18 cellular contexts compared by ENCODE assay signal in genomic region chr11:120719348-120719747, GRCh38.
DNase-seq lines count a peak whose midpoint lies in the region; ATAC-seq and TF ChIP-seq lines count a peak whose summit lies in the region.
"Had no signal": no experiment of that assay in that cellular context is flagged by ENCODE, and none has a peak within 500 bp of the region (broad histone marks: within the 10 kb centered on the region; RNA-seq: fewer than 3 reads in every experiment).

No MANE protein-coding gene starts in this region.

- H3K27me3 ChIP-seq in RWPE2 (ENCODE audit: insufficient read depth, poor library complexity, severe bottlenecking) (peaks cover 2% of the 10 kb centered on the region), foreskin keratinocyte (peaks cover 52% of the 10 kb centered on the region), neural cell (ENCODE audit: insufficient read depth, low read depth, low read length) (no peaks in the 10 kb centered on the region), body of pancreas (no peaks in the 10 kb centered on the region)

- no peak overlapping the region for H3K27ac ChIP-seq in RWPE2 (ENCODE audit: poor library complexity, severe bottlenecking)
- no peak overlapping the region for H3K27ac ChIP-seq in foreskin keratinocyte
- H3K27ac ChIP-seq in neural cell (ENCODE audit: low read length) = no peak overlapping the region
- no peak overlapping the region for H3K27ac ChIP-seq in body of pancreas

- H2AFZ ChIP-seq in neural cell (ENCODE audit: low read depth, low read length) = no peak overlapping the region

- H3K4me1 ChIP-seq in RWPE2 (ENCODE audit: insufficient read depth, poor library complexity, severe bottlenecking) = no peaks in the 10 kb centered on the region
- no peaks in the 10 kb centered on the region for H3K4me1 ChIP-seq in foreskin keratinocyte
- H3K4me1 ChIP-seq in body of pancreas = no peaks in the 10 kb centered on the region

- TF ChIP-seq EP300 in neural cell (conservative IDR thresholded peaks at IDR 0.05; ENCODE audit: poor library complexity, severe bottlenecking) = no peak

- DNase-seq in GM04503 (ENCODE audit: low read depth) = peak; percentile 3
- DNase-seq in RWPE2 (ENCODE audit: low spot score) = no peak
- DNase-seq in foreskin keratinocyte = peak in 1 of 2 donors; percentile 31
- DNase-seq in body of pancreas = no peak
- no peak for DNase-seq in Right ventricle myocardium superior
- no peak for DNase-seq in activated CD4-positive, alpha-beta T cell treated with anti-CD3 and anti-CD28 coated beads, Interleukin-2, amount 50 U/mL, for 1 hour
- DNase-seq: Calu3; CD4-positive, CD25-positive, alpha-beta regulatory T cell; Karpas-422; NCI-H1417; NCI-H2081; NCI-H345; NCI-H748 treated with DMSO at 0.1 percent for 48 hours had no signal

- no peak for TF ChIP-seq RAD21 in neural cell (conservative IDR thresholded peaks at IDR 0.05)

- no peaks in the 10 kb centered on the region for H3K9me2 ChIP-seq in neural cell (ENCODE audit: insufficient read depth, low read length)

- peak overlapping the region; percentile 15 for H3K9ac ChIP-seq in neural cell (ENCODE audit: low read length)

- intact Hi-C loops in body of pancreas (cut with DNase I) = no loop called here
- intact Hi-C loops in Right ventricle myocardium superior (cut with DNase I) = no loop called here

- ATAC-seq in RWPE2 (ENCODE audit: low read depth) (peak; percentile 19; the same call in 1 of the 3 replicates), foreskin keratinocyte (peak; percentile 52), body of pancreas (no peak), Right ventricle myocardium superior (ENCODE audit: poor library complexity) (no peak), HG03469 (IDR thresholded peaks at IDR 0.05; ENCODE audit: unreplicated experiment) (no peak)
- ATAC-seq: HepG2, Right ventricle myocardium inferior, SK-N-SH treated with all-trans-retinoic acid at 6 μM for 48 hours had no signal

- H3K9me3 ChIP-seq in RWPE2 (ENCODE audit: severe bottlenecking) (no peaks in the 10 kb centered on the region), neural cell (ENCODE audit: low read length) (no peaks in the 10 kb centered on the region), body of pancreas (no peaks in the 10 kb centered on the region)

- H3F3A ChIP-seq in neural cell (ENCODE audit: insufficient read depth, low read length, poor library complexity, severe bottlenecking) = no peaks in the 10 kb centered on the region

- no peak overlapping the region for H3K4me3 ChIP-seq in RWPE2 (ENCODE audit: severe bottlenecking)
- no peak overlapping the region for H3K4me3 ChIP-seq in neural cell (ENCODE audit: low read length)
- no peak overlapping the region for H3K4me3 ChIP-seq in body of pancreas

- no peaks in the 10 kb centered on the region for H3K79me2 ChIP-seq in neural cell (replicated peaks; ENCODE audit: insufficient read depth, low read length)

- no peaks in the 10 kb centered on the region for H4K20me1 ChIP-seq in neural cell (ENCODE audit: insufficient read depth)

- H3K4me2 ChIP-seq in neural cell (ENCODE audit: low read length) = no peak overlapping the region

- TF ChIP-seq CTCF in RWPE2 (IDR thresholded peaks at IDR 0.05; ENCODE audit: poor library complexity, severe bottlenecking) = no peak
- no peak for TF ChIP-seq CTCF in foreskin keratinocyte (conservative IDR thresholded peaks at IDR 0.05)
- TF ChIP-seq CTCF in neural cell (IDR thresholded peaks at IDR 0.05; ENCODE audit: poor library complexity, severe bottlenecking) = no peak
- no peak for TF ChIP-seq CTCF in body of pancreas (IDR thresholded peaks at IDR 0.05)

- H3K36me3 ChIP-seq in RWPE2 (ENCODE audit: low read depth) (no peaks in the 10 kb centered on the region), neural cell (ENCODE audit: insufficient read depth, low read length) (no peaks in the 10 kb centered on the region), body of pancreas (replicated peaks in 1 of 2; ENCODE audit: insufficient read depth in 1 of 2, low read depth in 2 of 2) (no peaks in the 10 kb centered on the region)

- TF ChIP-seq POLR2A in body of pancreas (IDR thresholded peaks at IDR 0.05) = no peak

- 26 to 38% methylated on average over 3 of the region's 3 CpGs for WGBS in body of pancreas, 2 donors

TF ChIP-seq in neural cell, 6 proteins besides CTCF, POLR2A, EP300 and RAD21:
- no peak for TF ChIP-seq REST (IDR thresholded peaks at IDR 0.05; ENCODE audit: borderline replicate concordance)
- no peak for TF ChIP-seq TAF1 (IDR thresholded peaks at IDR 0.05; ENCODE audit: low read depth)
- no peak for TF ChIP-seq EZH2 (IDR thresholded peaks at IDR 0.05; ENCODE audit: borderline replicate concordance, insufficient read depth, low read length, poor library complexity, severe bottlenecking)
- TF ChIP-seq SMC3 (conservative IDR thresholded peaks at IDR 0.05; ENCODE audit: poor library complexity) = no peak
- no peak for TF ChIP-seq POLR2AphosphoS5 (IDR thresholded peaks at IDR 0.05)
- TF ChIP-seq MXI1 (conservative IDR thresholded peaks at IDR 0.05; ENCODE audit: poor library complexity, severe bottlenecking) = no peak

Comparison
In these comparisons a context has a peak if more than half of its experiments do, and no peak if none do; other contexts are left out.
1. ATAC-seq: peak in RWPE2 (single experiment) and foreskin keratinocyte (single experiment); none in body of pancreas (single experiment), Right ventricle myocardium superior (single experiment) and HG03469 (single experiment).